10 cellular contexts compared by ENCODE assay signal in the genomic region with DNA sequence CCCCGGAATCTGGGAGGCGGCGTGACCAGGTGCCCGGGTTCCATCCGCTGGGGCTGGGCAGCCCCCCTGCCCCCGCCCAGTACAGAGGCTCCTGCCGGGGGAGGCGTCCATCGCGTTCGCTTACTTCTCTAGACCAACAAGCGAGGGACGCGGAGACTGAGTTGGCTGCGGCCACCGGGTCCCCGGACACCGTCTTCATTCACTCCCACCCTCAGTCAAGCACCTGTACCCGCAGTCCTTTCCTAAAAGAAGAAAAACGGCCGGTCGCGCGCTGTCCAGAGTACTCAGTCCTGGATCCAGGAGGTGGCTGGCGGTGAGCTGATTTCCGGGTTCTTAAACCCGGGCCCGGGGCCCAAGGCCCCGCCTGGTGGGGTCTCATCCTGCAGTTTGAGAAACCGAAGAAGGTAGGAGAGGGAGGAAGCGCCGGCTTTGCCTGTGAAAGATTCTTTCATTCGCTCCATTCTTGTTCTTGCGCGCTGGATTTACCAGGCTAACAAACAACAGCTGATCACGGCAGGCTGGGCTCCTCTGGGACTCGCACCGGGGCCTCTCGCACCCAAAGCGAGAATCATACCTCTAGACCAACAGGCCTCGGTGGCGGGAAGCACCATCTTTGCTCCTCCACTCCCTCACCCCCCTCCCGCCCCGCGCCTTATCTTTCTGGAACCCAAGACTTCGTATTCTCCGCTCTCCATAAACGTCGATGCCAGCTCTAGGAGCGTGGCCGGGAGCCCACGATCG. TPM values are rescaled to one million over a fixed set of nuclear protein-coding genes. Genes with fewer than 3 reads are reported as not detected.
DNase-seq lines count a peak whose midpoint lies in the region; ATAC-seq and TF ChIP-seq lines count a peak whose summit lies in the region.
"Had no signal": no experiment of that assay in that cellular context is flagged by ENCODE, and none has a peak within 500 bp of the region (broad histone marks: within the 10 kb centered on the region; RNA-seq: fewer than 3 reads in every experiment).

No MANE protein-coding gene starts in this region.

- TF ChIP-seq EP300 in sigmoid colon (IDR thresholded peaks at IDR 0.05), result no peak

- H3K4me3 Mint-ChIP-seq in T-helper 2 cell treated with Interferon-gamma antibody and Interleukin-4, amounts not matched to agents 5 μg/mL and 100 μg/mL, for 36 hours, result peak overlapping the region; percentile 70
- H3K4me3 Mint-ChIP-seq: neural crest cell had no signal

- peak overlapping the region in 3 of 4 donors; percentile 2 to 51 (median 22) for H3K4me3 ChIP-seq in esophagus squamous epithelium
- peak overlapping the region in 2 of 4 donors; percentile 5 to 20 for H3K4me3 ChIP-seq in sigmoid colon
- H3K4me3 ChIP-seq in tibial artery, result peak overlapping the region in 1 of 2 donors; percentile 1

- TF ChIP-seq POLR2A in esophagus squamous epithelium (IDR thresholded peaks at IDR 0.05) (no peak), sigmoid colon (IDR thresholded peaks at IDR 0.05) (no peak)

- peak; percentile 24 for ATAC-seq in GM21447 (IDR thresholded peaks at IDR 0.05; ENCODE audit: unreplicated experiment)
- no peak for ATAC-seq in HG02840 (IDR thresholded peaks at IDR 0.05; ENCODE audit: low FRiP score, unreplicated experiment)

- H3K27me3 ChIP-seq in esophagus squamous epithelium (peaks cover 17 to 85% (median 53%) of the 10 kb centered on the region in 4 donors), sigmoid colon (peaks cover 65 to 80% (median 65%) of the 10 kb centered on the region in 3 donors), tibial artery (peaks cover 13 to 78% of the 10 kb centered on the region in 2 donors)

- intact Hi-C loops in esophagus squamous epithelium (cut with DNase I) (no loop called here), sigmoid colon (cut with DNase I) (no loop called here), tibial artery (cut with DNase I; ENCODE audit: low total_unique reads) (loop anchor here (1.0 kb wide), 1 partner anchor 26 kb away; no protein-coding TSS in a partner anchor)

- TF ChIP-seq CTCF in esophagus squamous epithelium (IDR thresholded peaks at IDR 0.05), result no peak
- TF ChIP-seq CTCF in sigmoid colon (IDR thresholded peaks at IDR 0.05), result no peak
- TF ChIP-seq CTCF in tibial artery (IDR thresholded peaks at IDR 0.05), result no peak

- H3K36me3 Mint-ChIP-seq in T-helper 2 cell treated with Interferon-gamma antibody and Interleukin-4, amounts not matched to agents 5 μg/mL and 100 μg/mL, for 36 hours (ENCODE audit: low read depth), result peaks cover 1% of the 10 kb centered on the region

- H3K27me3 Mint-ChIP-seq in T-helper 2 cell treated with Interferon-gamma antibody and Interleukin-4, amounts not matched to agents 5 μg/mL and 100 μg/mL, for 36 hours (ENCODE audit: low read depth), result peaks cover 69% of the 10 kb centered on the region

- H3K9me3 ChIP-seq in esophagus squamous epithelium (no peaks in the 10 kb centered on the region), sigmoid colon (no peaks in the 10 kb centered on the region), tibial artery (no peaks in the 10 kb centered on the region)
- H3K9me3 ChIP-seq: vagina had no signal

- no peaks in the 10 kb centered on the region for H3K9me3 Mint-ChIP-seq in T-helper 2 cell treated with Interferon-gamma antibody and Interleukin-4, amounts not matched to agents 5 μg/mL and 100 μg/mL, for 36 hours
- H3K9me3 Mint-ChIP-seq: neural crest cell had no signal

- WGBS in esophagus squamous epithelium, 2 donors, result 8 to 19% methylated on average over 12 to 35 of the region's 53 CpGs
- 3 to 4% methylated on average over 53 of the region's 53 CpGs for WGBS in sigmoid colon, 2 donors

- no peak overlapping the region for H3K27ac Mint-ChIP-seq in T-helper 2 cell treated with Interferon-gamma antibody and Interleukin-4, amounts not matched to agents 5 μg/mL and 100 μg/mL, for 36 hours

- H3K36me3 ChIP-seq in esophagus squamous epithelium (no peaks in the 10 kb centered on the region), sigmoid colon (no peaks in the 10 kb centered on the region), tibial artery (no peaks in the 10 kb centered on the region)
- H3K36me3 ChIP-seq: vagina had no signal

- DNase-seq in T-helper 2 cell treated with Interferon-gamma antibody and Interleukin-4, amounts not matched to agents 5 μg/mL and 100 μg/mL, for 36 hours (ENCODE audit: low spot score), result no peak
- DNase-seq in esophagus squamous epithelium (lab: John Stamatoyannopoulos, UW) (no peak), sigmoid colon (peak; percentile 65), germinal center (ENCODE audit: low spot score) (no peak), tibial artery (no peak)
- DNase-seq: NCI-H510A treated with DMSO at 0.1 percent for 48 hours had no signal

- peaks cover 31 to 84% (median 48%) of the 10 kb centered on the region in 3 donors for H3K4me1 ChIP-seq in esophagus squamous epithelium
- peaks cover 0 to 37% (median 20%) of the 10 kb centered on the region in 4 donors for H3K4me1 ChIP-seq in sigmoid colon
- peaks cover 0 to 31% (median 18%) of the 10 kb centered on the region in 4 donors for H3K4me1 ChIP-seq in tibial artery

- peaks cover 30% of the 10 kb centered on the region for H3K4me1 Mint-ChIP-seq in T-helper 2 cell treated with Interferon-gamma antibody and Interleukin-4, amounts not matched to agents 5 μg/mL and 100 μg/mL, for 36 hours (ENCODE audit: low read depth)

- H3K27ac ChIP-seq in esophagus squamous epithelium (no peak overlapping the region), sigmoid colon (no peak overlapping the region), tibial artery (no peak overlapping the region)
- H3K27ac ChIP-seq: vagina had no signal

RNA-seq across cellular contexts. Expression of gene OR1F1, which starts 17.4 kb away (rescaled TPM):
- total RNA-seq in esophagus squamous epithelium (not detected), sigmoid colon (not detected)
- not detected for polyA plus RNA-seq in sigmoid colon
- total RNA-seq: vagina had no signal

RNA-seq across cellular contexts. Expression of gene ZNF213, which starts 35.8 kb away (rescaled TPM):
- 10 to 100 TPM in 1 of 4 donors, 1 to 10 TPM in 3; 3.9 to 14.3 (median 6.4) TPM for total RNA-seq in esophagus squamous epithelium
- 10 to 100 TPM in 1 of 4 donors, 1 to 10 TPM in 3; 2.6 to 10.5 (median 5.0) TPM for total RNA-seq in sigmoid colon
- 10 to 100 TPM in 1 of 3 donors, 1 to 10 TPM in 2; 7.2 to 11.3 (median 7.2) TPM for polyA plus RNA-seq in sigmoid colon

RNA-seq across cellular contexts. Expression of gene ZNF205, which starts 58.2 kb away (rescaled TPM):
- 10 to 100 TPM in 3 of 4 donors, 1 to 10 TPM in 1; 9.7 to 13.9 (median 11.9) TPM for total RNA-seq in esophagus squamous epithelium
- 10 to 100 TPM; 15.8 to 17.5 (median 16.7) TPM for total RNA-seq in sigmoid colon
- polyA plus RNA-seq in sigmoid colon, result 10 to 100 TPM in 2 of 3 donors, 1 to 10 TPM in 1; 6.6 to 12.6 (median 10.9) TPM
